Comparison of ENCODE assay signal across 8 cellular contexts in genomic region chr6:39361657-39362486, GRCh38. TPM values are rescaled to one million over a fixed set of nuclear protein-coding genes. Genes with fewer than 3 reads are reported as not detected.
DNase-seq lines count a peak whose midpoint lies in the region; ATAC-seq and TF ChIP-seq lines count a peak whose summit lies in the region.

No MANE protein-coding gene starts in this region.

- intact Hi-C loops in CD8-positive, alpha-beta T cell (cut with DNase I, micrococcal nuclease) = loop anchor here in 1 of 2 experiments (5.0 kb wide), 4 partner anchors 945 to 1705 kb away; no protein-coding TSS in a partner anchor

- no peak overlapping the region for H3K4me3 Mint-ChIP-seq in CD8-positive, alpha-beta T cell

- H3K27ac ChIP-seq in CD8-positive, alpha-beta T cell (ENCODE audit: low read depth, low read length) = no peak overlapping the region
- H3K27ac ChIP-seq in MM.1S (ENCODE audit: low read length) = no peak overlapping the region

- H3K4me1 ChIP-seq in CD8-positive, alpha-beta T cell (ENCODE audit: insufficient read depth, low read length) = peaks cover 3% of the 10 kb centered on the region
- 0 out of 2 replicates have a peak, but pooled peaks cover 5% of the 10 kb centered on the region for H3K4me1 ChIP-seq in MM.1S (ENCODE audit: low read length)

- H3K9me3 ChIP-seq in CD8-positive, alpha-beta T cell (ENCODE audit: low read length) = no peaks in the 10 kb centered on the region
- no peaks in the 10 kb centered on the region for H3K9me3 ChIP-seq in MM.1S (replicated peaks; ENCODE audit: insufficient read depth, low read length)

- H4K20me1 ChIP-seq in MM.1S (ENCODE audit: insufficient read depth, low read length) = no peaks in the 10 kb centered on the region

- peak overlapping the region; percentile 61 for H3K4me2 ChIP-seq in MM.1S (ENCODE audit: low read depth, low read length)

- POLR2A ChIA-PET in CD8-positive, alpha-beta T cell (lab: Charles Lee) = no interaction called here

- H3K4me3 ChIP-seq in CD8-positive, alpha-beta T cell (ENCODE audit: low read depth, low read length) = no peak overlapping the region
- H3K4me3 ChIP-seq in MM.1S (ENCODE audit: low read length) (peak overlapping the region; percentile 28; the same call in 1 of the 2 replicates), retinal pigment epithelial cell (ENCODE audit: low read length) (no peak overlapping the region)

- TF ChIP-seq CTCF in CD8-positive, alpha-beta T cell (IDR thresholded peaks at IDR 0.05) = peak; percentile 47
- TF ChIP-seq CTCF in MM.1S (IDR thresholded peaks at IDR 0.05; ENCODE audit: low read length) = peak; percentile 74
- TF ChIP-seq CTCF in retinal pigment epithelial cell (conservative IDR thresholded peaks at IDR 0.05; ENCODE audit: low read depth, low read length) = peak; percentile 92

- H3K27ac Mint-ChIP-seq in CD8-positive, alpha-beta T cell = no peak overlapping the region

- ATAC-seq in CD8-positive, alpha-beta T cell = peak; percentile 36
- ATAC-seq in GM19463 (IDR thresholded peaks at IDR 0.05; ENCODE audit: unreplicated experiment) (peak; percentile 67), GM18502 (IDR thresholded peaks at IDR 0.05; ENCODE audit: poor library complexity, unreplicated experiment) (no peak)

- no peaks in the 10 kb centered on the region for H3K36me3 ChIP-seq in CD8-positive, alpha-beta T cell (ENCODE audit: insufficient read depth, low read length)
- H3K36me3 ChIP-seq in MM.1S (replicated peaks; ENCODE audit: insufficient read depth, low read length) = no peaks in the 10 kb centered on the region

- no peaks in the 10 kb centered on the region for H3K36me3 Mint-ChIP-seq in CD8-positive, alpha-beta T cell

- no peaks in the 10 kb centered on the region for H3K27me3 ChIP-seq in CD8-positive, alpha-beta T cell (ENCODE audit: insufficient read depth, low read length)
- no peaks in the 10 kb centered on the region for H3K27me3 ChIP-seq in MM.1S (replicated peaks; ENCODE audit: insufficient read depth, low read length)

- H2AFZ ChIP-seq in MM.1S (ENCODE audit: low read length) = peak overlapping the region; percentile 68

- CTCF ChIA-PET in CD8-positive, alpha-beta T cell (lab: Charles Lee) = interaction anchor here (0.7 to 2.1 kb wide), 7 partner anchors 9 to 947 kb away, joined by 3 to 8 read pairs (median 5); no protein-coding TSS in a partner anchor

- peaks cover 2% of the 10 kb centered on the region for H3K4me1 Mint-ChIP-seq in CD8-positive, alpha-beta T cell (ENCODE audit: low read depth)

- H3K9me3 Mint-ChIP-seq in CD8-positive, alpha-beta T cell = no peaks in the 10 kb centered on the region

- peak in 5 of 7 experiments; percentile 14 to 58 (median 29) for DNase-seq in CD8-positive, alpha-beta T cell
- peak; percentile 69 for DNase-seq in MM.1S
- peak; percentile 69 for DNase-seq in SHP77 treated with DMSO at 0.1 percent for 48 hours (lab: John Stamatoyannopoulos, UW)
- peak; percentile 17 for DNase-seq in amniotic stem cell (lab: John Stamatoyannopoulos, UW)
- peak; percentile 79 for DNase-seq in hepatic stellate cell (ENCODE audit: low spot score)
- DNase-seq in retinal pigment epithelial cell (ENCODE audit: low read depth) = peak; percentile 12

- H3K27me3 Mint-ChIP-seq in CD8-positive, alpha-beta T cell (ENCODE audit: low read depth) = peaks cover 10% of the 10 kb centered on the region

- no peaks in the 10 kb centered on the region for H3F3A ChIP-seq in MM.1S (ENCODE audit: insufficient read depth, low read length)

- no peaks in the 10 kb centered on the region for H3K79me2 ChIP-seq in MM.1S (ENCODE audit: low read length)

- no peaks in the 10 kb centered on the region for H3K9me2 ChIP-seq in MM.1S (replicated peaks; ENCODE audit: insufficient read depth, low read length)

- no peak overlapping the region for H3K9ac ChIP-seq in MM.1S (ENCODE audit: low read length)

RNA-seq across cellular contexts. Expression of gene KCNK16, which starts 39.4 kb away (rescaled TPM):
- not detected for total RNA-seq in CD8-positive, alpha-beta T cell

RNA-seq across cellular contexts. Expression of gene KCNK17, which starts 47.7 kb away (rescaled TPM):
- total RNA-seq in CD8-positive, alpha-beta T cell = not detected

Comparison
In these comparisons a context has a peak if more than half of its experiments do, and no peak if none do; other contexts are left out.
1. DNase-seq: peak in every context shown above with its lines; median percentile 79 in hepatic stellate cell; 69 in MM.1S; 69 in SHP77 treated with DMSO at 0.1 percent for 48 hours; 29 in CD8-positive, alpha-beta T cell; 17 in amniotic stem cell; 12 in retinal pigment epithelial cell.